8 cellular contexts compared by ENCODE assay signal in the genomic region with DNA sequence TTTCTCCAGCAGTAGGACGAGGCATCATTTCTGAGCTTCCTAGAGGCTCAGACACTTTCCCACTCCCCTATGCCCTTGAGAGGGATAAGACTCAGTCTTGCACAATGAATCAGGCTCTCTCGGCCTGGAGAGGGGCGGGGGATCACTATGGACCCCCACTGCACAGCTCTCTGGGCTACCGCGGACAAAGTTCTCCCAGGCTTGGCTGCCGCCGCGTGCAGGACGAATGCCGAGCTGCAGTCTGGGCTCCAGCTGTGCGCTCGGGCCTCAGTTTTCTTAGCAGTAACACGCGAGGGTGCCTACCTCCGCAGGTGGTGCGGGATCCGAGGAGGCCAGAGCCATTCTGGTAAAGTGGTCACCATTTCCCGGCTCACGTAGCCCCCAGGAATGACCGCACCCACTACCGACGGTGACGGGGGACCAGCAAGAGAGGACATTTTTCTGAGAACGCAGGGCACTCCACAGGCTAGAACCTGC. TPM values are rescaled to one million over a fixed set of nuclear protein-coding genes. Genes with fewer than 3 reads are reported as not detected.
DNase-seq lines count a peak whose midpoint lies in the region; ATAC-seq, FAIRE-seq and TF ChIP-seq lines count a peak whose summit lies in the region.

No MANE protein-coding gene starts in this region.

- no peaks in the 10 kb centered on the region for H3K79me2 ChIP-seq in SK-N-SH (ENCODE audit: insufficient read depth)

- H3K4me1 ChIP-seq in SK-N-SH (ENCODE audit: control insufficient read depth in 1 of 2, insufficient read depth in 2 of 2, low read depth in 1 of 2, low read length in 1 of 2): peaks cover 7 to 23% of the 10 kb centered on the region in 2 experiments; a peak in 3 of 4 replicates
- H3K4me1 ChIP-seq in adrenal gland (replicated peaks in 1 of 2): peaks cover 10 to 33% of the 10 kb centered on the region in 2 donors
- peaks cover 49% of the 10 kb centered on the region for H3K4me1 ChIP-seq in suprapubic skin

- TF ChIP-seq CTCF in SK-N-SH (IDR thresholded peaks at IDR 0.05) (no peak), adrenal gland (IDR thresholded peaks at IDR 0.05) (no peak), suprapubic skin (IDR thresholded peaks at IDR 0.05) (no peak)

- no peak for ATAC-seq in SK-N-SH treated with all-trans-retinoic acid at 6 μM for 48 hours
- ATAC-seq in GM21529 (IDR thresholded peaks at IDR 0.05; ENCODE audit: unreplicated experiment): no peak
- ATAC-seq in HG03095 (IDR thresholded peaks at IDR 0.05; ENCODE audit: unreplicated experiment): no peak

- TF ChIP-seq EP300 in SK-N-SH (IDR thresholded peaks at IDR 0.05; ENCODE audit: borderline replicate concordance in 1 of 2, low read depth in 1 of 2, low read length in 1 of 2) (no peak), suprapubic skin (IDR thresholded peaks at IDR 0.05) (no peak)

- intact Hi-C loops in adrenal gland (cut with DNase I): no loop called here

- no peak overlapping the region for H3K9ac ChIP-seq in SK-N-SH

- peaks cover 4% of the 10 kb centered on the region for H3F3A ChIP-seq in SK-N-SH (replicated peaks; ENCODE audit: insufficient read depth)

- no peak for TF ChIP-seq RAD21 in SK-N-SH (IDR thresholded peaks at IDR 0.05; ENCODE audit: low read length)

- no peaks in the 10 kb centered on the region for H3K9me3 ChIP-seq in SK-N-SH
- no peaks in the 10 kb centered on the region for H3K9me3 ChIP-seq in adrenal gland (replicated peaks in 1 of 3)
- H3K9me3 ChIP-seq in suprapubic skin: no peaks in the 10 kb centered on the region

- CTCF ChIA-PET in SK-N-SH (lab: Yijun Ruan, JAX): interaction anchor here (0.7 to 8.0 kb wide), 13 partner anchors 24 to 224 kb away, joined by 3 to 149 read pairs (median 5); no protein-coding TSS in a partner anchor

- H3K27ac ChIP-seq in SK-N-SH (ENCODE audit: low read depth in 2 of 2, low read length in 1 of 2) (no peak overlapping the region), adrenal gland (peak overlapping the region in 3 of 5 donors; percentile 4 to 56 (median 55)), suprapubic skin (no peak overlapping the region)

- H2AFZ ChIP-seq in SK-N-SH (ENCODE audit: low read depth): peak overlapping the region; percentile 78; the same call in 1 of the 2 replicates

- no peaks in the 10 kb centered on the region for H3K9me2 ChIP-seq in SK-N-SH

- FAIRE-seq in GM19239 (lab: Jason Lieb, UNC): no peak

- POLR2A ChIA-PET in SK-N-SH (lab: Yijun Ruan, JAX): no interaction called here

- DNase-seq in SK-N-SH: no peak
- peak in 2 of 7 donors; percentile 29 to 36 for DNase-seq in adrenal gland
- DNase-seq in left kidney (ENCODE audit: low read depth, low spot score): peak; percentile 45
- DNase-seq in suprapubic skin (ENCODE audit: low spot score in 2 of 2): no peak
- DNase-seq in GM19239 (ENCODE audit: insufficient read length, low spot score): no peak

- H3K27me3 ChIP-seq in SK-N-SH (ENCODE audit: insufficient read depth) (no peaks in the 10 kb centered on the region), adrenal gland (no peaks in the 10 kb centered on the region), suprapubic skin (no peaks in the 10 kb centered on the region)

- no peak for TF ChIP-seq POLR2A in adrenal gland (IDR thresholded peaks at IDR 0.05)
- no peak for TF ChIP-seq POLR2A in suprapubic skin (IDR thresholded peaks at IDR 0.05)

- H3K4me2 ChIP-seq in SK-N-SH: no peak overlapping the region

- H3K4me3 ChIP-seq in SK-N-SH (ENCODE audit: low read depth in 2 of 2, low read length in 1 of 2) (no peak overlapping the region), adrenal gland (peak overlapping the region in 1 of 4 donors; percentile 32), suprapubic skin (peak overlapping the region; percentile 59)

- WGBS in SK-N-SH (ENCODE audit: low lambda C conversion rate): 92% methylated on average over 21 of the region's 24 CpGs
- WGBS in adrenal gland, 4 donors: 0 to 46% (median 38%) methylated on average over 1 to 24 of the region's 24 CpGs
- 41% methylated on average over 15 of the region's 24 CpGs for WGBS in suprapubic skin

- no peaks in the 10 kb centered on the region for H4K20me1 ChIP-seq in SK-N-SH (ENCODE audit: insufficient read depth)

- H3K36me3 ChIP-seq in SK-N-SH (replicated peaks in 1 of 2; ENCODE audit: control insufficient read depth in 1 of 2, insufficient read depth in 2 of 2, low read length in 1 of 2) (no peaks in the 10 kb centered on the region), adrenal gland (replicated peaks in 1 of 2) (no peaks in the 10 kb centered on the region), suprapubic skin (no peaks in the 10 kb centered on the region)

TF ChIP-seq in SK-N-SH, 30 proteins besides CTCF, POLR2A, EP300 and RAD21 (continues in another document):
- TF ChIP-seq TAF1 (IDR thresholded peaks at IDR 0.05; ENCODE audit: borderline replicate concordance, low read depth, low read length) (no peak), YY1 (IDR thresholded peaks at IDR 0.05; ENCODE audit: low read depth) (no peak), JUND (IDR thresholded peaks at IDR 0.05) (no peak), EZH2phosphoT487 (IDR thresholded peaks at IDR 0.05; ENCODE audit: borderline replicate concordance, low read depth) (no peak), FOXM1 (IDR thresholded peaks at IDR 0.05; ENCODE audit: low read depth) (no peak), FOXJ3 (CRISPR knock-in tag; IDR thresholded peaks at IDR 0.05) (no peak), FOSL2 (IDR thresholded peaks at IDR 0.05; ENCODE audit: borderline replicate concordance, low read depth) (no peak), NRF1 (IDR thresholded peaks at IDR 0.05; ENCODE audit: low read depth, low read length) (no peak), NFIC (IDR thresholded peaks at IDR 0.05; ENCODE audit: borderline replicate concordance) (no peak), RCOR1 (IDR thresholded peaks at IDR 0.05; ENCODE audit: low read length) (no peak)
- TF ChIP-seq, protein P1, sequence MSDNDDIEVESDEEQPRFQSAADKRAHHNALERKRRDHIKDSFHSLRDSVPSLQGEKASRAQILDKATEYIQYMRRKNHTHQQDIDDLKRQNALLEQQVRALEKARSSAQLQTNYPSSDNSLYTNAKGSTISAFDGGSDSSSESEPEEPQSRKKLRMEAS (IDR thresholded peaks at IDR 0.05; ENCODE audit: low read depth): no peak
- TF ChIP-seq, protein P2, sequence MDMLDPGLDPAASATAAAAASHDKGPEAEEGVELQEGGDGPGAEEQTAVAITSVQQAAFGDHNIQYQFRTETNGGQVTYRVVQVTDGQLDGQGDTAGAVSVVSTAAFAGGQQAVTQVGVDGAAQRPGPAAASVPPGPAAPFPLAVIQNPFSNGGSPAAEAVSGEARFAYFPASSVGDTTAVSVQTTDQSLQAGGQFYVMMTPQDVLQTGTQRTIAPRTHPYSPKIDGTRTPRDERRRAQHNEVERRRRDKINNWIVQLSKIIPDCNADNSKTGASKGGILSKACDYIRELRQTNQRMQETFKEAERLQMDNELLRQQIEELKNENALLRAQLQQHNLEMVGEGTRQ (IDR thresholded peaks at IDR 0.05; ENCODE audit: borderline replicate concordance, low read depth, low read length): no peak

TF ChIP-seq in SK-N-SH treated with all-trans-retinoic acid at 6 μM for 48 hours, 23 proteins besides CTCF, POLR2A, EP300 and RAD21:
- no peak for TF ChIP-seq BACH2 (CRISPR knock-in tag; IDR thresholded peaks at IDR 0.05; ENCODE audit: borderline replicate concordance)
- TF ChIP-seq, protein P3, sequence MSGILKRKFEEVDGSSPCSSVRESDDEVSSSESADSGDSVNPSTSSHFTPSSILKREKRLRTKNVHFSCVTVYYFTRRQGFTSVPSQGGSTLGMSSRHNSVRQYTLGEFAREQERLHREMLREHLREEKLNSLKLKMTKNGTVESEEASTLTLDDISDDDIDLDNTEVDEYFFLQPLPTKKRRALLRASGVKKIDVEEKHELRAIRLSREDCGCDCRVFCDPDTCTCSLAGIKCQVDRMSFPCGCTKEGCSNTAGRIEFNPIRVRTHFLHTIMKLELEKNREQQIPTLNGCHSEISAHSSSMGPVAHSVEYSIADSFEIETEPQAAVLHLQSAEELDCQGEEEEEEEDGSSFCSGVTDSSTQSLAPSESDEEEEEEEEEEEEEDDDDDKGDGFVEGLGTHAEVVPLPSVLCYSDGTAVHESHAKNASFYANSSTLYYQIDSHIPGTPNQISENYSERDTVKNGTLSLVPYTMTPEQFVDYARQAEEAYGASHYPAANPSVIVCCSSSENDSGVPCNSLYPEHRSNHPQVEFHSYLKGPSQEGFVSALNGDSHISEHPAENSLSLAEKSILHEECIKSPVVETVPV (CRISPR knock-in tag; IDR thresholded peaks at IDR 0.05): no peak
- no peak for TF ChIP-seq ARNTL (CRISPR knock-in tag; IDR thresholded peaks at IDR 0.05; ENCODE audit: borderline replicate concordance, low read depth)
- TF ChIP-seq ZFP3 (CRISPR knock-in tag; IDR thresholded peaks at IDR 0.05): no peak

RNA-seq across cellular contexts. Expression of gene MYORG, which starts 3.4 kb away (rescaled TPM):
- polyA plus RNA-seq in SK-N-SH (2012; rRNA removed) (0.97 and 1.1 TPM in 2 replicates), adrenal gland (10 to 100 TPM in 1 of 3 donors, 1 to 10 TPM in 2; 1.1 to 11.4 (median 1.9) TPM)
- 1.2 and 1.5 TPM in 2 replicates for polyA plus RNA-seq in SK-N-SH (2012; cell fraction: cytosol; rRNA removed)
- polyA plus RNA-seq in SK-N-SH (2012; cell fraction: nucleus; rRNA removed): 0.92 and 1.2 TPM in 2 replicates
- total RNA-seq in adrenal gland (10 to 100 TPM; 12.8 to 33.8 (median 14.9) TPM), suprapubic skin (1 to 10 TPM; 5.7 to 8.8 (median 7.3) TPM)

RNA-seq across cellular contexts. Expression of gene NUDT2, which starts 50.7 kb away (rescaled TPM):
- polyA plus RNA-seq in SK-N-SH (2012; rRNA removed) (47.8 and 65.2 TPM in 2 replicates), adrenal gland (10 to 100 TPM; 29.9 to 55.0 (median 32.9) TPM)
- polyA plus RNA-seq in SK-N-SH (2012; cell fraction: cytosol; rRNA removed): 56.6 and 57.2 TPM in 2 replicates
- polyA plus RNA-seq in SK-N-SH (2012; cell fraction: nucleus; rRNA removed): 37.6 and 40.3 TPM in 2 replicates
- total RNA-seq in adrenal gland (10 to 100 TPM; 11.3 to 50.7 (median 29.5) TPM), suprapubic skin (10 to 100 TPM; 13.2 to 19.7 (median 17.0) TPM)

RNA-seq across cellular contexts. Expression of gene KIF24, which starts 51.0 kb away (rescaled TPM):
- 1.2 and 1.4 TPM in 2 replicates for polyA plus RNA-seq in SK-N-SH (2012; rRNA removed)
- 0.54 and 0.93 TPM in 2 replicates for polyA plus RNA-seq in SK-N-SH (2012; cell fraction: cytosol; rRNA removed)
- polyA plus RNA-seq in SK-N-SH (2012; cell fraction: nucleus; rRNA removed): 2.2 and 3.3 TPM in 2 replicates
- 1 to 10 TPM in 6 of 8 donors, under 1 TPM in 2; 0.72 to 1.7 (median 1.2) TPM for total RNA-seq in adrenal gland
- 1 to 10 TPM in 1 of 3 donors, under 1 TPM in 2; 0.57 to 2.6 (median 0.80) TPM for polyA plus RNA-seq in adrenal gland
- 1 to 10 TPM in 2 of 4 donors, under 1 TPM in 2; 0.68 to 1.4 (median 1.0) TPM for total RNA-seq in suprapubic skin

Comparison
In these comparisons a context has a peak if more than half of its experiments do, and no peak if none do; other contexts are left out.
1. H3K27ac ChIP-seq: peak in adrenal gland (3 of 5); none in SK-N-SH (0 of 2) and suprapubic skin (single experiment).